ENCODE assay signal across 8 cellular contexts in genomic region chr14:96037891-96038557, GRCh38. TPM values are rescaled to one million over a fixed set of nuclear protein-coding genes. Genes with fewer than 3 reads are reported as not detected.
DNase-seq lines count a peak whose midpoint lies in the region; ATAC-seq and TF ChIP-seq lines count a peak whose summit lies in the region.

No MANE protein-coding gene starts in this region.

- H3K4me2 ChIP-seq in trophoblast cell (ENCODE audit: low read length): no peak overlapping the region

- no peak overlapping the region for H3K9ac ChIP-seq in trophoblast cell (ENCODE audit: low read length)

- peaks cover 6% of the 10 kb centered on the region for H3K79me1 ChIP-seq in trophoblast cell (ENCODE audit: low read length)

- no peak for ATAC-seq in GM18502 (IDR thresholded peaks at IDR 0.05; ENCODE audit: poor library complexity, unreplicated experiment)

- peak; percentile 6 for DNase-seq in NCI-H2196 treated with DMSO at 0.1 percent for 48 hours (lab: John Stamatoyannopoulos, UW; ENCODE audit: unreplicated experiment)
- DNase-seq in NCI-H2196 (lab: John Stamatoyannopoulos, UW; ENCODE audit: unreplicated experiment): no peak
- DNase-seq in SW480 (ENCODE audit: low spot score): peak; percentile 83
- DNase-seq in right atrium auricular region (ENCODE audit: low spot score): peak; percentile 80
- DNase-seq in stomach: peak; percentile 57
- DNase-seq in activated CD4-positive, CD25-positive, alpha-beta regulatory T cell (lab: John Stamatoyannopoulos, UW): no peak
- DNase-seq in trophoblast cell: no peak

- H3K4me1 ChIP-seq in right atrium auricular region (peaks cover 0 to 29% of the 10 kb centered on the region in 2 donors), stomach (peaks cover 25 to 51% (median 35%) of the 10 kb centered on the region in 4 donors), trophoblast cell (ENCODE audit: control insufficient read depth in 1 of 2, insufficient read depth in 2 of 2, low read length in 2 of 2) (peaks cover 7 to 8% of the 10 kb centered on the region in 2 experiments)

- no peak overlapping the region for H3K4me3 ChIP-seq in right atrium auricular region
- H3K4me3 ChIP-seq in stomach: no peak overlapping the region
- H3K4me3 ChIP-seq in trophoblast cell (ENCODE audit: low read depth, low read length): no peak overlapping the region

- H3K18ac ChIP-seq in trophoblast cell (ENCODE audit: low read length): no peak overlapping the region

- H3K4ac ChIP-seq in trophoblast cell (ENCODE audit: low read depth, low read length): no peak overlapping the region

- H2AK5ac ChIP-seq in trophoblast cell (ENCODE audit: low read length): no peak overlapping the region

- H3K23ac ChIP-seq in trophoblast cell (ENCODE audit: low read length): no peak overlapping the region

- no peak overlapping the region for H3K14ac ChIP-seq in trophoblast cell (ENCODE audit: low read length)

- no peak for TF ChIP-seq POLR2A in stomach (IDR thresholded peaks at IDR 0.05)

- no peak for TF ChIP-seq CTCF in right atrium auricular region (IDR thresholded peaks at IDR 0.05)
- TF ChIP-seq CTCF in stomach (IDR thresholded peaks at IDR 0.05): no peak

- H3K9me3 ChIP-seq in right atrium auricular region (no peaks in the 10 kb centered on the region), stomach (no peaks in the 10 kb centered on the region), trophoblast cell (ENCODE audit: insufficient read depth, low read depth, low read length) (no peaks in the 10 kb centered on the region)

- H4K12ac ChIP-seq in trophoblast cell (ENCODE audit: low read depth, low read length): no peak overlapping the region

- H2BK12ac ChIP-seq in trophoblast cell (ENCODE audit: low read length): no peak overlapping the region

- H3K27ac ChIP-seq in right atrium auricular region: no peak overlapping the region
- peak overlapping the region in 4 of 5 donors; percentile 76 to 96 (median 82) for H3K27ac ChIP-seq in stomach
- no peak overlapping the region for H3K27ac ChIP-seq in trophoblast cell (ENCODE audit: low read depth, low read length)

- TF ChIP-seq EP300 in stomach (IDR thresholded peaks at IDR 0.05): no peak

- H2BK5ac ChIP-seq in trophoblast cell (ENCODE audit: low read depth, low read length, poor library complexity): no peak overlapping the region

- H3K27me3 ChIP-seq in right atrium auricular region (no peaks in the 10 kb centered on the region), stomach (peaks cover 0 to 51% (median 20%) of the 10 kb centered on the region in 3 donors), trophoblast cell (ENCODE audit: insufficient read depth, low read length) (peaks cover 22% of the 10 kb centered on the region)

- WGBS in stomach, 5 donors: 19 to 26% (median 23%) methylated on average over 6 to 7 of the region's 7 CpGs
- WGBS in trophoblast cell (ENCODE audit: extremely low coverage, insufficient coverage, insufficient read length): no CpG with 5 or more reads among the region's 7 CpGs

- intact Hi-C loops in stomach (cut with DNase I; ENCODE audit: low total_unique reads): no loop called here

- no peak overlapping the region for H2BK120ac ChIP-seq in trophoblast cell (ENCODE audit: insufficient read depth, low read length, poor library complexity)

- no peak overlapping the region for H4K8ac ChIP-seq in trophoblast cell (ENCODE audit: low read depth, low read length)

- no peaks in the 10 kb centered on the region for H3K79me2 ChIP-seq in trophoblast cell (ENCODE audit: control insufficient read depth, insufficient read depth, low read length, poor library complexity)

- no peak overlapping the region for H4K91ac ChIP-seq in trophoblast cell (ENCODE audit: low read depth, low read length)

- H3K36me3 ChIP-seq in right atrium auricular region (no peaks in the 10 kb centered on the region), stomach (no peaks in the 10 kb centered on the region), trophoblast cell (ENCODE audit: control insufficient read depth in 1 of 2, insufficient read depth in 2 of 2, low read length in 2 of 2) (no peaks in the 10 kb centered on the region)

- H2AFZ ChIP-seq in trophoblast cell (ENCODE audit: insufficient read depth, low read length, poor library complexity): no peak overlapping the region

RNA-seq across cellular contexts. Expression of gene C14orf132, which starts 1.1 kb away (rescaled TPM):
- total RNA-seq in right atrium auricular region (1 to 10 TPM; 1.6 to 5.6 TPM), stomach (10 to 100 TPM in 4 of 5 donors, 1 to 10 TPM in 1; 7.5 to 22.8 (median 17.5) TPM)
- 10 to 100 TPM in 1 of 3 donors, 1 to 10 TPM in 2; 4.6 to 10.0 (median 6.5) TPM for polyA plus RNA-seq in stomach
- polyA plus RNA-seq in trophoblast cell (2013): 6.3 and 6.4 TPM in 2 replicates

Comparison
In these comparisons a context has a peak if more than half of its experiments do, and no peak if none do; other contexts are left out.
1. DNase-seq: peak in NCI-H2196 treated with DMSO at 0.1 percent for 48 hours (single experiment), SW480 (single experiment), right atrium auricular region (single experiment) and stomach (single experiment); none in NCI-H2196 (single experiment), activated CD4-positive, CD25-positive, alpha-beta regulatory T cell (0 of 4) and trophoblast cell (0 of 2).
2. H3K27ac ChIP-seq: peak in stomach (4 of 5); none in right atrium auricular region (0 of 2) and trophoblast cell (single experiment).